In the genomic region with DNA sequence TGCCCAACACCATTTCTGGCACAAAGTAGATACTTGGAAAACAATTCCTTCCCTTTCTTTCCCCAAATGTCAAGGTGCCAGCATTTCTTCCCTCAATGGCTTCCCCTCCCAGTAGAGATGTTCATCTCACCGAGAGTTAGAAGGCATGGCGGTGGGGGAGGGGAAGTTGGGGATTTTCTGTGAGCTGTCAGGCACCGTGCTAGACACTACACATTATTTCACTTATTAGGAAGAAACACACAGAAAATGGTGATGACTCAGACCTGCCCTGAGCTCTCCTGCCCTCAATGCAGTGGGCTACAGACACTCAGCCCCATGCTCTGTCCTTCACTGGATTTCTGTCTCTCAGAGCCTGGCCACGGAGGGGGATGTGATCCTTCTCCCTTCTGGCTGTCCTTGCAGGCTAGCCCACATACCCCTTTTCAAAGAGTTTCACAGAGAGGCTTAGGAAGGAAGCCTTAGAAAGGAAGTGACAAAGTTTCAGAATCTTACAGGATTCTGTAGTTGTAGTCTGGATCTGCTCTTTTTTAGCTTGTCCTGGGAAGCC, we compare ENCODE assay signal across 11 cellular contexts. TPM values are rescaled to one million over a fixed set of nuclear protein-coding genes. Genes with fewer than 3 reads are reported as not detected.
DNase-seq lines count a peak whose midpoint lies in the region; ATAC-seq and TF ChIP-seq lines count a peak whose summit lies in the region.
"Had no signal": no experiment of that assay in that cellular context is flagged by ENCODE, and none has a peak within 500 bp of the region (broad histone marks: within the 10 kb centered on the region; RNA-seq: fewer than 3 reads in every experiment).

No MANE protein-coding gene starts in this region.

- no peak overlapping the region for H4K5ac ChIP-seq in IMR-90 (ENCODE audit: low read depth, low read length)

- intact Hi-C loops in IMR-90 (cut with micrococcal nuclease) (no loop called here), cardiac septum (cut with DNase I) (no loop called here)

- no peaks in the 10 kb centered on the region for H3K4me1 ChIP-seq in IMR-90 (ENCODE audit: control insufficient read depth, insufficient read depth, low read length)

- H3K4me3 ChIP-seq in IMR-90 (ENCODE audit: insufficient read depth, low read depth, low read length) (no peak overlapping the region), epithelial cell of esophagus (ENCODE audit: low read length) (no peak overlapping the region)

- no peak overlapping the region for H3K27ac ChIP-seq in IMR-90 (ENCODE audit: insufficient read depth, low read length)
- H3K27ac ChIP-seq: epithelial cell of prostate had no signal

- no peak overlapping the region for H2BK15ac ChIP-seq in IMR-90 (ENCODE audit: low read depth, low read length)

- H3K18ac ChIP-seq in IMR-90 (ENCODE audit: low read depth, low read length) = no peak overlapping the region

- H2AFZ ChIP-seq in IMR-90 (replicated peaks; ENCODE audit: low read length, poor library complexity) = no peak overlapping the region

- no peak overlapping the region for H3K14ac ChIP-seq in IMR-90 (replicated peaks; ENCODE audit: low read depth, low read length)

- in situ Hi-C loops in IMR-90 (cut with MboI; ENCODE audit: low sequenced_read_pairs) = no loop called here

- H2BK20ac ChIP-seq in IMR-90 (ENCODE audit: low read depth, low read length) = no peak overlapping the region; the same call in 1 of the 2 replicates

- no peak for TF ChIP-seq CTCF in IMR-90 (conservative IDR thresholded peaks at IDR 0.05; ENCODE audit: low read depth, low read length)
- no peak for TF ChIP-seq CTCF in epithelial cell of esophagus (IDR thresholded peaks at IDR 0.05; ENCODE audit: insufficient read depth, low read depth, low read length, missing control alignments)

- no peak overlapping the region for H3K9ac ChIP-seq in IMR-90 (ENCODE audit: low read depth, low read length)

- dilution Hi-C loops in IMR-90 (cut with HindIII; ENCODE audit: low sequenced_read_pairs, unreplicated experiment) = no loop called here

- H2AK9ac ChIP-seq in IMR-90 (replicated peaks; ENCODE audit: low read depth, low read length, poor library complexity) = no peak overlapping the region

- no peak overlapping the region for H3K4me2 ChIP-seq in IMR-90 (ENCODE audit: low read depth, low read length)

- DNase-seq in IMR-90 (peak; percentile 12), epithelial cell of esophagus (ENCODE audit: low read depth) (peak; percentile 8), germinal center (ENCODE audit: low spot score) (no peak), LoVo (ENCODE audit: low spot score) (no peak), cardiac septum (ENCODE audit: low spot score) (no peak)
- peak; percentile 65 to 75 for DNase-seq in activated CD4-positive, alpha-beta T cell treated with anti-CD3 and anti-CD28 coated beads, Interleukin-2, amount 50 U/mL, for 48 hours
- peak; percentile 28 to 55 for DNase-seq in stimulated activated CD4-positive, alpha-beta T cell treated with anti-CD3 and anti-CD28 coated beads, Interleukin-4, amount 100 ng/mL, for 48 hours (ENCODE audit: low read depth in 2 of 2)
- DNase-seq: NCI-H82 had no signal

- no peak overlapping the region for H3K23ac ChIP-seq in IMR-90 (ENCODE audit: low read depth, low read length)

- H4K20me1 ChIP-seq in IMR-90 (ENCODE audit: insufficient read depth, low read length) = no peaks in the 10 kb centered on the region

- no peak overlapping the region for H3K56ac ChIP-seq in IMR-90 (ENCODE audit: extremely low read depth, insufficient read depth, low read length)

- H2BK120ac ChIP-seq in IMR-90 (ENCODE audit: low read depth, low read length) = no peak overlapping the region

- no peak for TF ChIP-seq RAD21 in IMR-90 (IDR thresholded peaks at IDR 0.05; ENCODE audit: low read length)

- H3K4ac ChIP-seq in IMR-90 (ENCODE audit: low read depth, low read length) = no peak overlapping the region

- H4K91ac ChIP-seq in IMR-90 (ENCODE audit: insufficient read depth, low read depth, low read length) = no peak overlapping the region

- no peak overlapping the region for H2BK5ac ChIP-seq in IMR-90 (ENCODE audit: low read depth, low read length, poor library complexity, severe bottlenecking)

- POLR2A ChIA-PET in IMR-90 (lab: Charles Lee; ENCODE audit: unreplicated experiment) = no interaction called here

- no peak overlapping the region for H4K8ac ChIP-seq in IMR-90 (ENCODE audit: low read depth in 2 of 2, low read length in 2 of 2)

- no TSS peak for BruUV-seq in IMR-90 (replicated peaks; lab: Mats Ljungman, UMichigan)

- H3K9me3 ChIP-seq in IMR-90 (ENCODE audit: control insufficient read depth, insufficient read depth, low read length) = no peaks in the 10 kb centered on the region

- no peaks in the 10 kb centered on the region for H3K36me3 ChIP-seq in IMR-90 (ENCODE audit: control insufficient read depth, insufficient read depth, low read length)

- H3K9me1 ChIP-seq in IMR-90 (ENCODE audit: insufficient read depth, low read length) = no peaks in the 10 kb centered on the region; the same call in 1 of the 2 replicates

- H3K79me1 ChIP-seq in IMR-90 (ENCODE audit: low read depth in 1 of 2, low read length in 2 of 2) = no peaks in the 10 kb centered on the region

- ATAC-seq in IMR-90 (ENCODE audit: low read depth) = no peak
- ATAC-seq in GM19328 (IDR thresholded peaks at IDR 0.05; ENCODE audit: unreplicated experiment) = no peak

- no peak overlapping the region for H2AK5ac ChIP-seq in IMR-90 (ENCODE audit: low read depth, low read length)

- peaks cover 2% of the 10 kb centered on the region for H3K27me3 ChIP-seq in IMR-90 (ENCODE audit: control insufficient read depth, insufficient read depth, low read length)

- WGBS in IMR-90 (ENCODE audit: extremely low coverage in 2 of 2, insufficient read length in 1 of 2), 2 experiments = no CpG with 5 or more reads among the region's 4 CpGs

- CTCF ChIA-PET in IMR-90 (lab: Yijun Ruan, JAX) = no interaction called here

- no peak for TF ChIP-seq POLR2A in IMR-90 (IDR thresholded peaks at IDR 0.05; ENCODE audit: low read depth, low read length)

TF ChIP-seq in IMR-90, 13 proteins besides CTCF, POLR2A, EP300 and RAD21:
- TF ChIP-seq BHLHE40 (IDR thresholded peaks at IDR 0.05; ENCODE audit: low read depth, low read length) = no peak
- TF ChIP-seq, protein P1, sequence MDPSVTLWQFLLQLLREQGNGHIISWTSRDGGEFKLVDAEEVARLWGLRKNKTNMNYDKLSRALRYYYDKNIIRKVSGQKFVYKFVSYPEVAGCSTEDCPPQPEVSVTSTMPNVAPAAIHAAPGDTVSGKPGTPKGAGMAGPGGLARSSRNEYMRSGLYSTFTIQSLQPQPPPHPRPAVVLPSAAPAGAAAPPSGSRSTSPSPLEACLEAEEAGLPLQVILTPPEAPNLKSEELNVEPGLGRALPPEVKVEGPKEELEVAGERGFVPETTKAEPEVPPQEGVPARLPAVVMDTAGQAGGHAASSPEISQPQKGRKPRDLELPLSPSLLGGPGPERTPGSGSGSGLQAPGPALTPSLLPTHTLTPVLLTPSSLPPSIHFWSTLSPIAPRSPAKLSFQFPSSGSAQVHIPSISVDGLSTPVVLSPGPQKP (IDR thresholded peaks at IDR 0.05; ENCODE audit: borderline replicate concordance, low read depth, low read length) = no peak
- no peak for TF ChIP-seq MAZ (IDR thresholded peaks at IDR 0.05; ENCODE audit: borderline replicate concordance, low read depth, low read length)

RNA-seq across cellular contexts. Expression of a gene that starts 12.0 kb away (rescaled TPM):
- total RNA-seq in IMR-90 (2012; rRNA removed) = not detected in 2 replicates
- not detected in 2 replicates for polyA plus RNA-seq in IMR-90 (2012; rRNA removed)
- not detected in 2 replicates for polyA plus RNA-seq in IMR-90 (2012; cell fraction: cytosol; rRNA removed)
- not detected in 2 replicates for polyA plus RNA-seq in IMR-90 (2012; cell fraction: nucleus; rRNA removed; ENCODE audit: low replicate concordance)
- total RNA-seq in cardiac septum = 2.6 TPM
- total RNA-seq: HT1080 had no signal

RNA-seq across cellular contexts. Expression of a gene that starts 23.5 kb away (rescaled TPM):
- total RNA-seq in IMR-90 (2012; rRNA removed) (not detected in 2 replicates), cardiac septum (not detected)
- not detected in 2 replicates for polyA plus RNA-seq in IMR-90 (2012; rRNA removed)
- polyA plus RNA-seq in IMR-90 (2012; cell fraction: cytosol; rRNA removed) = not detected in 2 replicates
- not detected in 2 replicates for polyA plus RNA-seq in IMR-90 (2012; cell fraction: nucleus; rRNA removed; ENCODE audit: low replicate concordance)
- total RNA-seq: HT1080 had no signal

RNA-seq across cellular contexts. Expression of a gene that starts 38.4 kb away (rescaled TPM):
- total RNA-seq in IMR-90 (2012; rRNA removed) (0.18 TPM in 1 of 2 replicates, not detected in the other), cardiac septum (not detected)
- not detected in 2 replicates for polyA plus RNA-seq in IMR-90 (2012; rRNA removed)
- polyA plus RNA-seq in IMR-90 (2012; cell fraction: cytosol; rRNA removed) = 0.11 TPM in 1 of 2 replicates, not detected in the other
- polyA plus RNA-seq in IMR-90 (2012; cell fraction: nucleus; rRNA removed; ENCODE audit: low replicate concordance) = 0.10 TPM in 1 of 2 replicates, not detected in the other

RNA-seq across cellular contexts. Expression of a gene that starts 51.3 kb away (rescaled TPM):
- not detected in 2 replicates for total RNA-seq in IMR-90 (2012; rRNA removed)
- not detected in 2 replicates for polyA plus RNA-seq in IMR-90 (2012; rRNA removed)
- polyA plus RNA-seq in IMR-90 (2012; cell fraction: cytosol; rRNA removed) = not detected in 2 replicates
- not detected in 2 replicates for polyA plus RNA-seq in IMR-90 (2012; cell fraction: nucleus; rRNA removed; ENCODE audit: low replicate concordance)
- total RNA-seq in cardiac septum = not detected
- total RNA-seq: HT1080 had no signal

Comparison
In these comparisons a context has a peak if more than half of its experiments do, and no peak if none do; other contexts are left out.
1. DNase-seq: peak in IMR-90 (single experiment), activated CD4-positive, alpha-beta T cell treated with anti-CD3 and anti-CD28 coated beads, Interleukin-2, amount 50 U/mL, for 48 hours (2 of 2), epithelial cell of esophagus (single experiment) and stimulated activated CD4-positive, alpha-beta T cell treated with anti-CD3 and anti-CD28 coated beads, Interleukin-4, amount 100 ng/mL, for 48 hours (2 of 2); none in germinal center (single experiment), LoVo (single experiment) and cardiac septum (single experiment).